ENCODE assay signal across 30 cellular contexts in genomic region chr15:35330921-35331320, GRCh38.
"Had no signal": no experiment of that assay in that cellular context is flagged by ENCODE, and none has a peak within 500 bp of the region (broad histone marks: within the 10 kb centered on the region; RNA-seq: fewer than 3 reads in every experiment).

No MANE protein-coding gene starts in this region.

- H3K36me3 ChIP-seq: esophagus squamous epithelium, heart right ventricle, prostate gland, right atrium auricular region, stomach, thyroid gland, vagina had no signal

- H3K27me3 ChIP-seq: esophagus squamous epithelium, heart right ventricle, right atrium auricular region, stomach, thyroid gland, vagina had no signal

- H3K9me3 Mint-ChIP-seq: nephron progenitor cell had no signal

- DNase-seq: effector memory CD4-positive, alpha-beta T cell; erythroblast; esophagus squamous epithelium; foreskin melanocyte; glutamatergic neuron; heart right ventricle; hippocampal formation; kidney glomerular epithelial cell; mesenchymal stem cell; midbrain; naive thymus-derived CD4-positive, alpha-beta T cell; nephron progenitor cell; nucleus accumbens; stimulated activated CD4-positive, alpha-beta T cell treated with anti-CD3 and anti-CD28 coated beads, Interleukin-12 subunit alpha, Interleukin-12 subunit beta, amount 100 ng/mL, for 4 hours; stimulated activated CD4-positive, alpha-beta T cell treated with anti-CD3 and anti-CD28 coated beads, Interleukin-1b, Interleukin-23, amount 100 ng/mL, for 48 hours; stimulated activated CD4-positive, alpha-beta T cell treated with anti-CD3 and anti-CD28 coated beads, Interleukin-4, amount 100 ng/mL, for 1 hour; stimulated activated naive CD4-positive, alpha-beta T cell treated with Interleukin-2 at 50 U/mL for 16 hours; stomach; thyroid gland; trophoblast cell had no signal

- H3K4me3 Mint-ChIP-seq: naive thymus-derived CD4-positive, alpha-beta T cell; nephron progenitor cell; stimulated activated effector memory CD8-positive, alpha-beta T cell treated with anti-CD3 and anti-CD28 coated beads, Interleukin-12 subunit alpha, Interleukin-12 subunit beta, amount 100 ng/mL, for 72 hours had no signal

- H3K27ac ChIP-seq: esophagus squamous epithelium, heart right ventricle, prostate gland, right atrium auricular region, stomach, thyroid gland, vagina had no signal

- H3K27me3 Mint-ChIP-seq: naive thymus-derived CD4-positive, alpha-beta T cell had no signal

- H3K4me1 ChIP-seq: esophagus squamous epithelium, heart right ventricle, prostate gland, right atrium auricular region, stomach, thyroid gland, vagina had no signal

- H3K4me3 ChIP-seq: esophagus squamous epithelium, heart right ventricle, lung, prostate gland, right atrium auricular region, smooth muscle cell, stomach, thyroid gland, vagina had no signal

- H3K4me2 ChIP-seq: smooth muscle cell had no signal

- H3K4me1 Mint-ChIP-seq: naive thymus-derived CD4-positive, alpha-beta T cell; stimulated activated effector memory CD8-positive, alpha-beta T cell treated with anti-CD3 and anti-CD28 coated beads, Interleukin-12 subunit alpha, Interleukin-12 subunit beta, amount 100 ng/mL, for 72 hours had no signal

- ATAC-seq: heart right ventricle; left lobe of liver; naive thymus-derived CD4-positive, alpha-beta T cell; sciatic nerve; stimulated activated effector memory CD8-positive, alpha-beta T cell treated with anti-CD3 and anti-CD28 coated beads, Interleukin-12 subunit alpha, Interleukin-12 subunit beta, amount 100 ng/mL, for 72 hours had no signal

- FAIRE-seq: colon, islet of Langerhans had no signal

- H3K27ac Mint-ChIP-seq: naive thymus-derived CD4-positive, alpha-beta T cell; nephron progenitor cell; stimulated activated effector memory CD8-positive, alpha-beta T cell treated with anti-CD3 and anti-CD28 coated beads, Interleukin-12 subunit alpha, Interleukin-12 subunit beta, amount 100 ng/mL, for 72 hours had no signal

- H3K36me3 Mint-ChIP-seq: stimulated activated effector memory CD8-positive, alpha-beta T cell treated with anti-CD3 and anti-CD28 coated beads, Interleukin-12 subunit alpha, Interleukin-12 subunit beta, amount 100 ng/mL, for 72 hours had no signal

- H3K9me3 ChIP-seq: esophagus squamous epithelium, prostate gland, right atrium auricular region, thyroid gland, vagina had no signal
